In the genomic region with DNA sequence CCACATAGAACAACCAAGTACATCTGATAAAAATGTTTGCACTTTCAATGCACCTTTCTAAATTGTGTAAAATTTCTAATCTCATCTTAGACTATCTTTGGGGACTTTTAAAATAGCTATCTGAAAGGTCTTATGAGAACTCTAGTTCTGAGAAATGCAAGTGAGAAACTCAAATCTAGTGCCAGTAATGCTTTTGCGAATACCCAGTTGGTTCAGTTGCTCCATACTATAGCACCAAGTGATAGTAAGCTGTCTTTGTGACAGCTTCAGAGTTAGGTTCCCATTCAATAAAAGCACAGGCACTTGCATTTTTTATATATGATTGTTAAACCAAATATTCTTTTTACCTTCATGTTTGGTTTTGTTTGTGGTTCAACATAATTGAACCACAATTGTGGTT, we compare ENCODE assay signal across 11 cellular contexts. TPM values are rescaled to one million over a fixed set of nuclear protein-coding genes. Genes with fewer than 3 reads are reported as not detected.
"Had no signal": no experiment of that assay in that cellular context is flagged by ENCODE, and none has a peak within 500 bp of the region (broad histone marks: within the 10 kb centered on the region; RNA-seq: fewer than 3 reads in every experiment).

No MANE protein-coding gene starts in this region.

- H3K9me3 ChIP-seq: HAP-1 had no signal

- H3K36me3 ChIP-seq: HAP-1 had no signal

- DNase-seq: GM23248, GOT3, H7, HFFc6, Karpas-422, KBM-7 had no signal

- H3K27ac ChIP-seq: GM23248, HL-60, KMS-11 had no signal

- ATAC-seq: HCT116, HepG2 had no signal

- H3K9ac ChIP-seq: GM23248, KMS-11 had no signal

- H3K4me2 ChIP-seq: KMS-11 had no signal

- H3K4me3 ChIP-seq: GM23248, HAP-1 had no signal

- H2AFZ ChIP-seq: GM23248 had no signal

RNA-seq across cellular contexts. Expression of a gene that starts 4.5 kb away (rescaled TPM):
- total RNA-seq: GM23248, HepG2, HFFc6 had no signal
